ENCODE assay signal across 24 cellular contexts in the genomic region with DNA sequence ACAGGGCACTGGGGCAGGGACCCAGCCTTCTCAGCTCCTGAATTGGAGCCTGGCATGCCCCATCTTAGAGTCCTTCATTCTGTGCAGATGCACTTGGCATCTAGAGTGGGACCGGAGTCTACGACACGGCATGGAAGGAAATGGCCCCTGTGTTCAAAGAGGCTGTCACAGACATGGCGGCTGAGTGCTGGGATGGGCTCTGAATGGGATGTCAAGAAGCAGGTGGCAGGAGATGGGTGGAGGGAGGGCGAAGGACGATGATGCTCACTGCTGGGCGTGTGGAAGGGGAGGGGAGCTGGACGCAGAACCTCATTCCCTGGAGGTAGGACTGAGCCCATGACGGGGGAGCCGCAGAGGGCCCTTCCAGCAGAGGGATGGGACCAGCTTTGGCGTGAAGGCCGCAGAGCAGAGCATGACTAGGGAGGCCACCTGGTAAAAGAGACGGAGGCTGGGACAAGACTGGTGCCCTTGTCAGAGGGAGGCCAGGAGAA. TPM values are rescaled to one million over a fixed set of nuclear protein-coding genes. Genes with fewer than 3 reads are reported as not detected.
DNase-seq lines count a peak whose midpoint lies in the region; ATAC-seq and TF ChIP-seq lines count a peak whose summit lies in the region.
"Had no signal": no experiment of that assay in that cellular context is flagged by ENCODE, and none has a peak within 500 bp of the region (broad histone marks: within the 10 kb centered on the region; RNA-seq: fewer than 3 reads in every experiment).

No MANE protein-coding gene starts in this region.

- H3K4me2 ChIP-seq in hepatocyte: no peak overlapping the region
- H3K4me2 ChIP-seq: A549; BLaER1 treated with 17β-estradiol and CSF1 and Interleukin-3, amounts not matched to agents 10 nM and 100 nM had no signal

- H2AFZ ChIP-seq in hepatocyte: no peak overlapping the region

- peak; percentile 67 for DNase-seq in cardiac septum (ENCODE audit: low spot score)
- DNase-seq in left ventricle myocardium superior: no peak
- DNase-seq in WERI-Rb-1: peak; percentile 3
- peak; percentile 37 for DNase-seq in lower lobe of right lung
- peak; percentile 62 for DNase-seq in upper lobe of right lung
- DNase-seq in hepatocyte (ENCODE audit: low spot score): no peak
- DNase-seq in GM13976 (ENCODE audit: low spot score): no peak
- DNase-seq: AML-193; CD4-positive, alpha-beta memory T cell; COR-L47; DMS79; EL; GDM1; HFFc6; NCI-H1048; NCI-H1417; NCI-H1694; NCI-H2029 treated with DMSO at 0.1 percent for 48 hours; NCI-H446 treated with DMSO at 0.1 percent for 48 hours; NCI-H69 had no signal

- intact Hi-C loops in cardiac septum (cut with DNase I) (no loop called here), left ventricle myocardium superior (cut with micrococcal nuclease) (no loop called here), lower lobe of right lung (cut with DNase I) (no loop called here), upper lobe of right lung (cut with DNase I) (loop anchor here (10.0 kb wide), 1 partner anchor 512 kb away; a partner anchor contains a TSS)

- in situ Hi-C loops in GM13976 (cut with MboI; ENCODE audit: low sequenced_read_pairs, unreplicated experiment): no loop called here

- no peaks in the 10 kb centered on the region for H3K9me2 ChIP-seq in hepatocyte (replicated peaks; ENCODE audit: insufficient read depth)

- H3K27me3 ChIP-seq in WERI-Rb-1 (ENCODE audit: insufficient read depth, low read depth, severe bottlenecking) (no peaks in the 10 kb centered on the region), lower lobe of right lung (ENCODE audit: low read depth) (peaks cover 4% of the 10 kb centered on the region), upper lobe of right lung (no peaks in the 10 kb centered on the region), hepatocyte (no peaks in the 10 kb centered on the region)
- H3K27me3 ChIP-seq: BLaER1 treated with 17β-estradiol and CSF1 and Interleukin-3, amounts not matched to agents 10 nM and 100 nM had no signal

- H3K4me1 ChIP-seq in lower lobe of right lung: no peaks in the 10 kb centered on the region
- no peaks in the 10 kb centered on the region for H3K4me1 ChIP-seq in upper lobe of right lung
- H3K4me1 ChIP-seq in hepatocyte (ENCODE audit: insufficient read depth): no peaks in the 10 kb centered on the region
- H3K4me1 ChIP-seq: HAP-1 had no signal

- H3K4me3 ChIP-seq in WERI-Rb-1 (ENCODE audit: low read depth, low read length): no peak overlapping the region
- H3K4me3 ChIP-seq in lower lobe of right lung: no peak overlapping the region
- no peak overlapping the region for H3K4me3 ChIP-seq in upper lobe of right lung
- no peak overlapping the region for H3K4me3 ChIP-seq in hepatocyte
- H3K4me3 ChIP-seq: A549; BLaER1 treated with 17β-estradiol and CSF1 and Interleukin-3, amounts not matched to agents 10 nM and 100 nM; HAP-1 had no signal

- H3K9me3 ChIP-seq in WERI-Rb-1 (ENCODE audit: severe bottlenecking) (no peaks in the 10 kb centered on the region), lower lobe of right lung (no peaks in the 10 kb centered on the region), upper lobe of right lung (no peaks in the 10 kb centered on the region), hepatocyte (ENCODE audit: low read depth) (no peaks in the 10 kb centered on the region)
- H3K9me3 ChIP-seq: A549; BLaER1 treated with 17β-estradiol and CSF1 and Interleukin-3, amounts not matched to agents 10 nM and 100 nM; HAP-1 had no signal

- H4K20me1 ChIP-seq in hepatocyte (ENCODE audit: insufficient read depth, poor library complexity, severe bottlenecking): no peaks in the 10 kb centered on the region

- WGBS in hepatocyte (ENCODE audit: low lambda C conversion rate, missing lambda C conversion rate): 92% methylated on average over 12 of the region's 13 CpGs

- H3K27ac ChIP-seq in WERI-Rb-1: no peak overlapping the region
- H3K27ac ChIP-seq in lower lobe of right lung: no peak overlapping the region
- no peak overlapping the region for H3K27ac ChIP-seq in upper lobe of right lung
- H3K27ac ChIP-seq in hepatocyte: no peak overlapping the region
- H3K27ac ChIP-seq: A549; BLaER1 treated with 17β-estradiol and CSF1 and Interleukin-3, amounts not matched to agents 10 nM and 100 nM had no signal

- ATAC-seq in left ventricle myocardium superior: no peak
- ATAC-seq in lower lobe of right lung: no peak
- no peak for ATAC-seq in upper lobe of right lung
- no peak for ATAC-seq in GM18519 (IDR thresholded peaks at IDR 0.05; ENCODE audit: low FRiP score, unreplicated experiment)
- ATAC-seq: A549 had no signal

- no peaks in the 10 kb centered on the region for H3K36me3 ChIP-seq in WERI-Rb-1
- H3K36me3 ChIP-seq in lower lobe of right lung: no peaks in the 10 kb centered on the region
- no peaks in the 10 kb centered on the region for H3K36me3 ChIP-seq in upper lobe of right lung
- no peaks in the 10 kb centered on the region for H3K36me3 ChIP-seq in hepatocyte (replicated peaks; ENCODE audit: insufficient read depth, low read depth)
- H3K36me3 ChIP-seq: BLaER1 treated with 17β-estradiol and CSF1 and Interleukin-3, amounts not matched to agents 10 nM and 100 nM; HAP-1 had no signal

- no peaks in the 10 kb centered on the region for H3K79me2 ChIP-seq in hepatocyte

- no peak for TF ChIP-seq CTCF in WERI-Rb-1 (IDR thresholded peaks at IDR 0.05; ENCODE audit: low read depth, low read length)
- no peak for TF ChIP-seq CTCF in lower lobe of right lung (IDR thresholded peaks at IDR 0.05)
- no peak for TF ChIP-seq CTCF in upper lobe of right lung (IDR thresholded peaks at IDR 0.05)
- TF ChIP-seq CTCF in hepatocyte (IDR thresholded peaks at IDR 0.05; ENCODE audit: poor library complexity): no peak
- TF ChIP-seq CTCF in GM13976 (IDR thresholded peaks at IDR 0.05; ENCODE audit: borderline replicate concordance, control extremely low read depth, extremely low read depth, insufficient read depth, missing control alignments): no peak

RNA-seq across cellular contexts. Expression of a gene that starts 18.8 kb away (rescaled TPM):
- total RNA-seq in cardiac septum (not detected), left ventricle myocardium superior (not detected), lower lobe of right lung (not detected), upper lobe of right lung (not detected), hepatocyte (3.9 and 4.1 TPM in 2 replicates)
- 2.7 and 3.5 TPM in 2 replicates for polyA plus RNA-seq in hepatocyte
- total RNA-seq: CD4-positive, alpha-beta memory T cell; HFFc6 had no signal
- polyA plus RNA-seq: CD4-positive, alpha-beta memory T cell had no signal

RNA-seq across cellular contexts. Expression of a gene that starts 30.5 kb away (rescaled TPM):
- not detected for total RNA-seq in cardiac septum
- total RNA-seq in left ventricle myocardium superior: not detected
- 0.53 TPM for total RNA-seq in lower lobe of right lung
- total RNA-seq in upper lobe of right lung: 0.49 TPM
- total RNA-seq in hepatocyte: 0.16 and 1.5 TPM in 2 replicates
- 0.08 and 0.86 TPM in 2 replicates for polyA plus RNA-seq in hepatocyte
- total RNA-seq: CD4-positive, alpha-beta memory T cell; HFFc6 had no signal
- polyA plus RNA-seq: CD4-positive, alpha-beta memory T cell had no signal

RNA-seq across cellular contexts. Expression of a gene that starts 50.5 kb away (rescaled TPM):
- total RNA-seq in cardiac septum: 0.27 TPM
- 0.37 TPM for total RNA-seq in left ventricle myocardium superior
- total RNA-seq in lower lobe of right lung: 1.0 TPM
- total RNA-seq in upper lobe of right lung: not detected
- total RNA-seq in hepatocyte: 1.0 and 1.1 TPM in 2 replicates
- 1.2 and 1.4 TPM in 2 replicates for polyA plus RNA-seq in hepatocyte
- total RNA-seq: CD4-positive, alpha-beta memory T cell; HFFc6 had no signal
- polyA plus RNA-seq: CD4-positive, alpha-beta memory T cell had no signal

RNA-seq across cellular contexts. Expression of a gene that starts 58.6 kb away (rescaled TPM):
- total RNA-seq in cardiac septum: not detected
- not detected for total RNA-seq in left ventricle myocardium superior
- 6.0 TPM for total RNA-seq in lower lobe of right lung
- 9.5 TPM for total RNA-seq in upper lobe of right lung
- total RNA-seq in hepatocyte: 6.5 and 8.7 TPM in 2 replicates
- polyA plus RNA-seq in hepatocyte: 1.2 and 1.3 TPM in 2 replicates
- total RNA-seq: CD4-positive, alpha-beta memory T cell; HFFc6 had no signal
- polyA plus RNA-seq: CD4-positive, alpha-beta memory T cell had no signal

Comparison
In these comparisons a context has a peak if more than half of its experiments do, and no peak if none do; other contexts are left out.
1. DNase-seq: peak in cardiac septum (single experiment), WERI-Rb-1 (single experiment), lower lobe of right lung (single experiment) and upper lobe of right lung (single experiment); none in left ventricle myocardium superior (single experiment), hepatocyte (single experiment) and GM13976 (single experiment).